Comparison of ENCODE assay signal across 8 cellular contexts in the genomic region with DNA sequence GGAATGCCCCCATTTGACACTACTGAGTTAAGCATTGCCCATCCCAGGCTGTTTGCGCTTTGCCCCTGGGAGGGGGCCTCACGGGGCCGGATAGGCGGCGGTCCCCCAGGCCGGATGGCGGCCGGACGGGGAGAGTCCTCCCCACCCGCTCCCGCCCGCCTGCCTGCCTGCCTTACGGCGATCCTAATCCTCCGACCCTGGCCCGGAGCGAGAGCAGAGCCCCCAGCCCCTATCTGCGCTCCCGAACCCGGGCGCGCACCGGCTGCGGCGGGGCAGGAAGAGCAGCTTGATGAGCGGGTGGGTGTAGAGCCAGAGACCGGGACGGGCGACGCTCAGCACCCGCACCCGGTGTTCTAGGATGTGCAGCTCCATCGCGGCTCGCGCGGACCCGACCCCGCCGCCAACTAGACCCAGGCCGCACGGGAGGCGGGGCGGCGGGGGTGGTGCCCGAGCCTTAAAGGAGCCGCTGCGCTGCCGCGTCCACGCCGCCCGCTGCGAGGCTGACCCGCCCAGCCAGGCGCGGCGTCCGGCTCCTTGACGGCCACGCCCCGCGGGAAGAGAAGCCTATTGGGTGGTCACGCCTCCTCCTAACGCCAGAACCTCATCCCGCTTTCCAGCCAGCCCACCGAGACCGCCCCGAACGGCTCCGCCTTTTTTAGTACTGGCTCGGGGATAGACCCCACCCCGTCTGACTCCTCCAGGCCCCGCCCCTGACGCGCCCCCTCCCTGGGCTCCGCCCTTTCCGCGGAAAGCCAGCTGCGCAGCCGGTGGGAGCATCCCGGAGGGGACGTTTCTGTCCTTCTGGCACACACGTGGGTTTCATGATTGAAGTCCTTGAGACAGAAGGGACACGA. TPM values are rescaled to one million over a fixed set of nuclear protein-coding genes. Genes with fewer than 3 reads are reported as not detected.
A peak's percentile ranks its signal among the peaks of the same experiment; 100 is the strongest.
DNase-seq lines count a peak whose midpoint lies in the region; ATAC-seq, FAIRE-seq and TF ChIP-seq lines count a peak whose summit lies in the region.

A gene (minus strand): TSS at position 380 of the 854 bp plus-strand sequence. CDS start 8 bp downstream, at position 372.

- FAIRE-seq in bronchial epithelial cell (lab: Jason Lieb, UNC) = no peak

- intact Hi-C loops in A673 (cut with micrococcal nuclease; ENCODE audit: unreplicated experiment) = loop anchor here (2.0 to 10.0 kb wide), 4 partner anchors 133 to 315 kb away; a partner anchor contains a TSS

- DNase-seq in A673 (ENCODE audit: low spot score) (peak; percentile 98), NCI-H2196 treated with DMSO at 0.1 percent for 48 hours (lab: John Stamatoyannopoulos, UW; ENCODE audit: unreplicated experiment) (peak; percentile 84), bronchial epithelial cell (ENCODE audit: low read depth) (peak; percentile 95), iPS-NIHi7 (ENCODE audit: extremely low spot score) (peak; percentile 100), smooth muscle cell (lab: John Stamatoyannopoulos, UW; ENCODE audit: unreplicated experiment) (peak; percentile 92)

- H3K9me3 ChIP-seq in A673 (ENCODE audit: low read depth, low read length, poor library complexity, severe bottlenecking) (no peaks in the 10 kb centered on the region), smooth muscle cell (replicated peaks; ENCODE audit: low read depth) (no peaks in the 10 kb centered on the region)

- H2AFZ ChIP-seq in smooth muscle cell (ENCODE audit: low read depth) = no peak within 1 kb of the TSS

- peaks cover 26% of the 10 kb centered on the region for H3K4me1 ChIP-seq in A673 (ENCODE audit: insufficient read depth, low read length, poor library complexity, severe bottlenecking)
- H3K4me1 ChIP-seq in smooth muscle cell (ENCODE audit: low read depth) = peaks cover 14% of the 10 kb centered on the region

- TF ChIP-seq CTCF in A673 (conservative IDR thresholded peaks at IDR 0.05; ENCODE audit: low read depth, low read length) = no peak
- TF ChIP-seq CTCF in WI38 (IDR thresholded peaks at IDR 0.05; ENCODE audit: low read depth, low read length) = no peak
- TF ChIP-seq CTCF in bronchial epithelial cell (IDR thresholded peaks at IDR 0.05; ENCODE audit: insufficient read depth, low read length, severe bottlenecking) = no peak
- no peak for TF ChIP-seq CTCF in smooth muscle cell (IDR thresholded peaks at IDR 0.05; ENCODE audit: borderline replicate concordance, insufficient read depth, poor library complexity, severe bottlenecking)

- CTCF ChIA-PET in A673 (lab: Charles Lee) = interaction anchor here (0.6 to 1.0 kb wide), 3 partner anchors 95 to 141 kb away, joined by 3 read pairs; a partner anchor contains a TSS

- H3K27ac ChIP-seq in A673 (ENCODE audit: low read depth, low read length, poor library complexity, severe bottlenecking) (peak within 1 kb of the TSS; percentile 56), smooth muscle cell (ENCODE audit: low read depth) (peak within 1 kb of the TSS; percentile 36)

- H3K9ac ChIP-seq in smooth muscle cell (ENCODE audit: low read depth) = peak within 1 kb of the TSS; percentile 63

- POLR2A ChIA-PET in A673 (lab: Charles Lee; ENCODE audit: low non-redundant PET) = interaction anchor here (0.6 kb wide), 2 partner anchors 94 to 155 kb away, joined by 3 read pairs; no protein-coding TSS in a partner anchor

- peaks cover 46% of the 10 kb centered on the region for H4K20me1 ChIP-seq in smooth muscle cell (ENCODE audit: low read depth)

- peaks cover 17% of the 10 kb centered on the region for H3F3A ChIP-seq in smooth muscle cell (ENCODE audit: low read depth)

- H3K4me3 ChIP-seq in A673 (ENCODE audit: low read depth, low read length, poor library complexity, severe bottlenecking) = peak within 1 kb of the TSS; percentile 74
- peak within 1 kb of the TSS; percentile 71 for H3K4me3 ChIP-seq in WI38 (ENCODE audit: low read depth, low read length)
- H3K4me3 ChIP-seq in bronchial epithelial cell (ENCODE audit: low read depth, low read length) = peak within 1 kb of the TSS; percentile 73
- H3K4me3 ChIP-seq in smooth muscle cell = peak within 1 kb of the TSS; percentile 79

- no TSS peak for BruUV-seq in A673 (replicated peaks; lab: Mats Ljungman, UMichigan)

- peak within 1 kb of the TSS; percentile 93 for H3K4me2 ChIP-seq in smooth muscle cell

- no peaks in the 10 kb centered on the region for H3K27me3 ChIP-seq in A673 (replicated peaks; ENCODE audit: insufficient read depth, low read depth, low read length, poor library complexity)
- no peaks in the 10 kb centered on the region for H3K27me3 ChIP-seq in bronchial epithelial cell (ENCODE audit: control insufficient read depth, insufficient read depth, low read length)
- no peaks in the 10 kb centered on the region for H3K27me3 ChIP-seq in smooth muscle cell (ENCODE audit: low read depth)

- H3K36me3 ChIP-seq in A673 (ENCODE audit: insufficient read depth, low read length, poor library complexity, severe bottlenecking) (no peaks in the 10 kb centered on the region), bronchial epithelial cell (ENCODE audit: control insufficient read depth, insufficient read depth, low read length) (peaks cover 12% of the 10 kb centered on the region), smooth muscle cell (ENCODE audit: low read depth) (no peaks in the 10 kb centered on the region)

- no peaks in the 10 kb centered on the region for H3K79me2 ChIP-seq in smooth muscle cell (ENCODE audit: low read depth)

- WGBS in smooth muscle cell (ENCODE audit: low lambda C conversion rate) = 2% methylated on average over 63 of the region's 85 CpGs

- peak; percentile 71 for ATAC-seq in GM18868 (IDR thresholded peaks at IDR 0.05; ENCODE audit: unreplicated experiment)
- peak; percentile 51 for ATAC-seq in HG03103 (IDR thresholded peaks at IDR 0.05; ENCODE audit: low read depth, unreplicated experiment)

RNA-seq across cellular contexts. Expression of the gene that starts here (rescaled TPM):
- total RNA-seq in A673 (2021) = 2.0 and 5.5 TPM in 2 replicates
- total RNA-seq in bronchial epithelial cell = 2.4 and 7.0 TPM in 2 replicates
- 9.8 and 16.1 TPM in 2 replicates for total RNA-seq in smooth muscle cell
- polyA plus RNA-seq in smooth muscle cell = 21.8 and 22.6 TPM in 2 replicates

Comparison
In these comparisons a context has a peak if more than half of its experiments do, and no peak if none do; other contexts are left out.
1. Peak in every context shown above with its lines: DNase-seq, ATAC-seq, H3K4me3 ChIP-seq and H3K27ac ChIP-seq.